In genomic region chr11:64250875-64251721, GRCh38 we compare ENCODE assay signal across 8 cellular contexts. TPM values are rescaled to one million over a fixed set of nuclear protein-coding genes. Genes with fewer than 3 reads are reported as not detected.
DNase-seq lines count a peak whose midpoint lies in the region; ATAC-seq, FAIRE-seq and TF ChIP-seq lines count a peak whose summit lies in the region.

PLCB3 (plus strand) TSS chr11:64251530; CDS start chr11:64251650, 120 bp downstream.

- H2BK15ac ChIP-seq in neuronal stem cell (ENCODE audit: low read length) = peak within 1 kb of the TSS; percentile 98

- peak within 1 kb of the TSS; percentile 56 for H3K4ac ChIP-seq in neuronal stem cell (ENCODE audit: low read length)

- BruUV-seq in PC-9 (replicated peaks; lab: Mats Ljungman, UMichigan) = no TSS peak

- H3K4me1 ChIP-seq in PC-9 (replicated peaks; ENCODE audit: insufficient read depth) = peaks cover 5% of the 10 kb centered on the region; the same call in 1 of the 2 replicates
- H3K4me1 ChIP-seq in neuronal stem cell (ENCODE audit: control insufficient read depth in 2 of 2, insufficient read depth in 1 of 2, low read depth in 1 of 2, low read length in 2 of 2) = peaks cover 16 to 35% of the 10 kb centered on the region in 2 donors
- H3K4me1 ChIP-seq in aorta (ENCODE audit: control insufficient read depth in 1 of 2, insufficient read depth in 2 of 2, low read length in 2 of 2) = no peaks in the 10 kb centered on the region

- TF ChIP-seq CTCF in GM12864 (IDR thresholded peaks at IDR 0.05; ENCODE audit: low read depth, low read length, missing control alignments) (peak; percentile 59), PC-9 (conservative IDR thresholded peaks at IDR 0.05) (peak; percentile 78)

- peak within 1 kb of the TSS; percentile 59 for H4K91ac ChIP-seq in neuronal stem cell (ENCODE audit: low read depth, low read length, poor library complexity)

- H3K36me3 ChIP-seq in PC-9 (ENCODE audit: low read depth) (no peaks in the 10 kb centered on the region), neuronal stem cell (replicated peaks in 1 of 2; ENCODE audit: control insufficient read depth in 2 of 2, insufficient read depth in 2 of 2, low read length in 2 of 2) (peaks cover 3 to 21% of the 10 kb centered on the region in 2 donors), aorta (ENCODE audit: control insufficient read depth in 1 of 2, insufficient read depth in 2 of 2, low read length in 1 of 2) (no peaks in the 10 kb centered on the region)

- H3K79me2 ChIP-seq in PC-9 (ENCODE audit: low read depth) = peaks cover 16% of the 10 kb centered on the region

- no peak within 1 kb of the TSS for H3K27ac ChIP-seq in PC-9
- H3K27ac ChIP-seq in neuronal stem cell (replicated peaks; ENCODE audit: low read length) = no peak within 1 kb of the TSS
- peak within 1 kb of the TSS in 1 of 2 donors; percentile 14 for H3K27ac ChIP-seq in aorta (ENCODE audit: low read depth in 1 of 2, low read length in 2 of 2)

- H3K4me2 ChIP-seq in PC-9 (peak within 1 kb of the TSS; percentile 99), neuronal stem cell (ENCODE audit: insufficient read depth, low read length, poor library complexity, severe bottlenecking) (peak within 1 kb of the TSS; percentile 95)

- peak within 1 kb of the TSS; percentile 83 for H2BK5ac ChIP-seq in neuronal stem cell (ENCODE audit: low read length)

- H2BK120ac ChIP-seq in neuronal stem cell (ENCODE audit: low read depth, low read length) = peak within 1 kb of the TSS; percentile 90

- H2AFZ ChIP-seq in PC-9 (peak within 1 kb of the TSS; percentile 90), neuronal stem cell (ENCODE audit: low read length) (peak within 1 kb of the TSS; percentile 97)

- DNase-seq in GM12864 (ENCODE audit: low read depth) = no peak
- DNase-seq in PC-9 = peak in 1 of 2 experiments; percentile 64
- peak; percentile 65 for DNase-seq in activated effector memory CD4-positive, alpha-beta T cell treated with Interleukin-2 at 50 U/mL for 16 hours
- peak; percentile 90 to 95 for DNase-seq in frontal cortex (ENCODE audit: low spot score in 2 of 2)
- peak; percentile 76 for DNase-seq in neuronal stem cell (ENCODE audit: low spot score)
- DNase-seq in aorta = peak in 1 of 2 donors; percentile 85
- DNase-seq in occipital lobe (lab: John Stamatoyannopoulos, UW) = no peak

- H3F3A ChIP-seq in PC-9 (ENCODE audit: insufficient read depth, low read depth) = peaks cover 46% of the 10 kb centered on the region

- peaks cover 1% of the 10 kb centered on the region for H3K79me1 ChIP-seq in neuronal stem cell (ENCODE audit: low read depth, low read length)

- H3K27me3 ChIP-seq in PC-9 (ENCODE audit: insufficient read depth, low read depth) (no peaks in the 10 kb centered on the region), neuronal stem cell (ENCODE audit: control insufficient read depth in 3 of 3, insufficient read depth in 3 of 3, low read depth in 1 of 3, low read length in 3 of 3) (no peaks in the 10 kb centered on the region), aorta (ENCODE audit: control insufficient read depth in 1 of 2, insufficient read depth in 2 of 2, low read length in 1 of 2) (no peaks in the 10 kb centered on the region)

- H3K23ac ChIP-seq in neuronal stem cell (ENCODE audit: low read depth, low read length, poor library complexity) = peak within 1 kb of the TSS; percentile 86

- H3K4me3 ChIP-seq in GM12864 (ENCODE audit: low read depth, low read length) = peak within 1 kb of the TSS; percentile 73
- H3K4me3 ChIP-seq in PC-9 = peak within 1 kb of the TSS; percentile 88
- peak within 1 kb of the TSS; percentile 70 to 89 for H3K4me3 ChIP-seq in neuronal stem cell (ENCODE audit: low read length in 2 of 2)
- peak within 1 kb of the TSS; percentile 59 to 81 for H3K4me3 ChIP-seq in aorta (ENCODE audit: low read length in 2 of 2)

- peak within 1 kb of the TSS; percentile 49 for H4K8ac ChIP-seq in neuronal stem cell (ENCODE audit: low read depth, low read length)

- H3K9ac ChIP-seq in neuronal stem cell (ENCODE audit: low read depth, low read length, poor library complexity) = peak within 1 kb of the TSS; percentile 88

- H4K20me1 ChIP-seq in PC-9 (ENCODE audit: insufficient read depth) = peaks cover 9% of the 10 kb centered on the region; the same call in 1 of the 2 replicates

- ATAC-seq in HG02642 (IDR thresholded peaks at IDR 0.05; ENCODE audit: poor library complexity, unreplicated experiment) (peak; percentile 47), aorta (ENCODE audit: low FRiP score) (peak; percentile 76)

- peak within 1 kb of the TSS; percentile 98 for H3K18ac ChIP-seq in neuronal stem cell (ENCODE audit: low read length)

- POLR2A ChIA-PET in PC-9 (lab: Charles Lee; ENCODE audit: unreplicated experiment) = no interaction called here

- CTCF ChIA-PET in PC-9 (lab: Charles Lee) = interaction anchor here (0.6 to 0.9 kb wide), 4 partner anchors 52 to 431 kb away, joined by 3 to 7 read pairs (median 4); no protein-coding TSS in a partner anchor

- H3K9me3 ChIP-seq in PC-9 (ENCODE audit: insufficient read depth, low read depth) (no peaks in the 10 kb centered on the region), neuronal stem cell (replicated peaks in 1 of 2; ENCODE audit: control insufficient read depth in 2 of 2, insufficient read depth in 1 of 2, low read depth in 1 of 2, low read length in 2 of 2) (no peaks in the 10 kb centered on the region), aorta (ENCODE audit: control insufficient read depth, low read length) (no peaks in the 10 kb centered on the region)

- WGBS in neuronal stem cell (ENCODE audit: extremely low coverage in 2 of 2, insufficient read length in 2 of 2, insufficient replicate concordance in 1 of 2), 2 donors = no CpG with 5 or more reads among the region's 79 CpGs
- whole genome bisulfite sequencing in aorta, 2 donors = 1 to 2% methylated on average over 36 to 79 of the region's 79 CpGs

- FAIRE-seq in frontal cortex (lab: Jason Lieb, UNC) = no peak

- no peak within 1 kb of the TSS for H3K14ac ChIP-seq in neuronal stem cell (ENCODE audit: low read length)

- peak within 1 kb of the TSS; percentile 11 for H2BK12ac ChIP-seq in neuronal stem cell (ENCODE audit: low read length)

- intact Hi-C loops in PC-9 (cut with micrococcal nuclease; ENCODE audit: unreplicated experiment) = no loop called here
- intact Hi-C loops in aorta (cut with DNase I) = loop anchor here in 1 of 2 donors (2.0 kb wide), 1 partner anchor 18 kb away; no protein-coding TSS in a partner anchor

- no peaks in the 10 kb centered on the region for H3K9me2 ChIP-seq in PC-9 (ENCODE audit: insufficient read depth)

- peak within 1 kb of the TSS; percentile 91 for H2AK5ac ChIP-seq in neuronal stem cell (ENCODE audit: low read depth, low read length)

RNA-seq across cellular contexts. Expression of gene PLCB3, which starts in this region (rescaled TPM):
- total RNA-seq in PC-9 (2021) (73.2 and 79.6 TPM in 2 replicates), frontal cortex (4.9 TPM), aorta (10 to 100 TPM; 29.4 to 32.3 TPM), occipital lobe (9.2 TPM)
- 17.0 TPM for polyA plus RNA-seq in neuronal stem cell (2013, experiment 1 of 2)
- polyA plus RNA-seq in neuronal stem cell (2013, experiment 2 of 2) = 17.0 TPM
- polyA plus RNA-seq in aorta = 10 to 100 TPM; 16.9 to 27.2 TPM

Comparison
In these comparisons a context has a peak if more than half of its experiments do, and no peak if none do; other contexts are left out.
1. DNase-seq: peak in activated effector memory CD4-positive, alpha-beta T cell treated with Interleukin-2 at 50 U/mL for 16 hours (single experiment), frontal cortex (2 of 2) and neuronal stem cell (single experiment); none in GM12864 (single experiment) and occipital lobe (single experiment).
2. Peak in every context shown above with its lines, with median percentiles within 50 percentile points of each other: H3K4me3 ChIP-seq.